In genomic region chr16:30076276-30076791, GRCh38 we compare ENCODE assay signal across 5 cellular contexts. TPM values are rescaled to one million over a fixed set of nuclear protein-coding genes. Genes with fewer than 3 reads are reported as not detected.
DNase-seq lines count a peak whose midpoint lies in the region; TF ChIP-seq lines count a peak whose summit lies in the region.

No MANE protein-coding gene starts in this region.

- DNase-seq in HEK293T (ENCODE audit: extremely low spot score) (peak; percentile 50), immature natural killer cell (peak in 1 of 3 donors; percentile 11), iPS-NIHi7 (ENCODE audit: extremely low spot score) (no peak)
- no peak for DNase-seq in central memory CD4-positive, alpha-beta T cell

- peak overlapping the region; percentile 94 for H3K4me2 ChIP-seq in SU-DHL-6 (ENCODE audit: low read depth, low read length, poor library complexity, severe bottlenecking)

- peak overlapping the region; percentile 89 to 96 (median 94) for H3K4me3 Mint-ChIP-seq in immature natural killer cell

- H3K9me3 Mint-ChIP-seq in immature natural killer cell, result no peaks in the 10 kb centered on the region

- H3K79me2 ChIP-seq in SU-DHL-6 (ENCODE audit: insufficient read depth, low read length), result peaks cover 47% of the 10 kb centered on the region

- H3K9me2 ChIP-seq in SU-DHL-6 (replicated peaks; ENCODE audit: insufficient read depth, low read length), result no peaks in the 10 kb centered on the region

- CTCF ChIA-PET in HEK293T (lab: Yijun Ruan, JAX), result no interaction called here

- POLR2A ChIA-PET in HEK293T (lab: Yijun Ruan, JAX), result interaction anchor here (1.0 to 5.7 kb wide), 8 partner anchors 10 to 25 kb away, joined by 4 to 66 read pairs (median 6); partner anchors contain the start of genes ALDOA and TBX6

- peak overlapping the region; percentile 4 for H2AFZ ChIP-seq in SU-DHL-6 (ENCODE audit: low read depth, low read length, severe bottlenecking)

- H3K27me3 Mint-ChIP-seq in immature natural killer cell (ENCODE audit: low read depth in 3 of 3), result peaks cover 7 to 16% (median 9%) of the 10 kb centered on the region in 3 donors

- peaks cover 41% of the 10 kb centered on the region for H3F3A ChIP-seq in SU-DHL-6 (ENCODE audit: insufficient read depth)

- H3K36me3 Mint-ChIP-seq in immature natural killer cell, result peaks cover 0 to 14% (median 4%) of the 10 kb centered on the region in 3 donors

- no peaks in the 10 kb centered on the region for H3K27me3 ChIP-seq in SU-DHL-6 (ENCODE audit: low read length)

- H3K27ac Mint-ChIP-seq in immature natural killer cell, result peak overlapping the region; percentile 87 to 99 (median 97)

- H3K27ac ChIP-seq in SU-DHL-6 (ENCODE audit: low read depth, low read length), result peak overlapping the region; percentile 85

- H3K4me3 ChIP-seq in SU-DHL-6 (ENCODE audit: insufficient read depth, low read length, poor library complexity, severe bottlenecking), result peak overlapping the region; percentile 84

- H3K4me1 Mint-ChIP-seq in immature natural killer cell, result peaks cover 40 to 46% of the 10 kb centered on the region in 2 donors

- no peak for TF ChIP-seq CTCF in SU-DHL-6 (IDR thresholded peaks at IDR 0.05; ENCODE audit: insufficient read depth, low read length, poor library complexity, severe bottlenecking)

- H3K9me3 ChIP-seq in SU-DHL-6 (ENCODE audit: insufficient read depth, low read length), result no peaks in the 10 kb centered on the region

- H3K36me3 ChIP-seq in SU-DHL-6 (ENCODE audit: low read length), result no peaks in the 10 kb centered on the region

- H4K20me1 ChIP-seq in SU-DHL-6 (ENCODE audit: low read depth, low read length), result no peaks in the 10 kb centered on the region; the same call in 1 of the 2 replicates

- H3K9ac ChIP-seq in SU-DHL-6 (ENCODE audit: low read length), result peak overlapping the region; percentile 97

TF ChIP-seq in HEK293T, 16 proteins besides CTCF, POLR2A, EP300 and RAD21:
- TF ChIP-seq FOXK2 (IDR thresholded peaks at IDR 0.05), result no peak
- no peak for TF ChIP-seq BHLHE40 (IDR thresholded peaks at IDR 0.05; ENCODE audit: borderline replicate concordance)
- no peak for TF ChIP-seq FOXA1 (IDR thresholded peaks at IDR 0.05)
- no peak for TF ChIP-seq ARNT (IDR thresholded peaks at IDR 0.05)
- TF ChIP-seq FOXM1 (IDR thresholded peaks at IDR 0.05; ENCODE audit: borderline replicate concordance), result no peak
- TF ChIP-seq ELF4 (IDR thresholded peaks at IDR 0.05), result no peak
- no peak for TF ChIP-seq LEF1 (IDR thresholded peaks at IDR 0.05; ENCODE audit: borderline replicate concordance)

RNA-seq across cellular contexts. Expression of gene PPP4C, which starts 0.5 kb away (rescaled TPM):
- polyA plus RNA-seq in immature natural killer cell, result 100 to 1,000 TPM; 244 to 365 (median 317) TPM

RNA-seq across cellular contexts. Expression of gene ALDOA, which starts 10.8 kb away (rescaled TPM):
- 1,000 to 10,000 TPM in 2 of 3 donors, 100 to 1,000 TPM in 1; 741 to 1,156 (median 1,018) TPM for polyA plus RNA-seq in immature natural killer cell

RNA-seq across cellular contexts. Expression of gene TBX6, which starts 15.4 kb away (rescaled TPM):
- not detected for polyA plus RNA-seq in immature natural killer cell

RNA-seq across cellular contexts. Expression of gene YPEL3, which starts 19.7 kb away (rescaled TPM):
- polyA plus RNA-seq in immature natural killer cell, result 100 to 1,000 TPM; 248 to 354 (median 284) TPM

RNA-seq across cellular contexts. Expression of gene GDPD3, which starts 37.0 kb away (rescaled TPM):
- not detected for polyA plus RNA-seq in immature natural killer cell
